ENCODE assay signal across 26 cellular contexts in genomic region chr5:35354751-35355150, GRCh38.
A peak's percentile ranks its signal among the peaks of the same experiment; 100 is the strongest.
DNase-seq lines count a peak whose midpoint lies in the region; ATAC-seq and TF ChIP-seq lines count a peak whose summit lies in the region.
"Had no signal": no experiment of that assay in that cellular context is flagged by ENCODE, and none has a peak within 500 bp of the region (broad histone marks: within the 10 kb centered on the region; RNA-seq: fewer than 3 reads in every experiment).

No MANE protein-coding gene starts in this region.

- no peaks in the 10 kb centered on the region for H3K36me3 ChIP-seq in testis (ENCODE audit: low read depth, missing control alignments)
- H3K36me3 ChIP-seq: adrenal gland, neutrophil had no signal

- H3K27me3 ChIP-seq in foreskin keratinocyte (no peaks in the 10 kb centered on the region), testis (no peaks in the 10 kb centered on the region)
- H3K27me3 ChIP-seq: adrenal gland, neutrophil had no signal

- no peaks in the 10 kb centered on the region for H3K9me3 ChIP-seq in testis
- H3K9me3 ChIP-seq: adrenal gland, neutrophil had no signal

- intact Hi-C loops in testis (cut with DNase I; ENCODE audit: low total_unique reads): no loop called here

- WGBS in testis, 2 donors: 20 to 43% methylated on average over 3 of the region's 3 CpGs

- TF ChIP-seq CTCF in foreskin keratinocyte (conservative IDR thresholded peaks at IDR 0.05) (no peak), testis (IDR thresholded peaks at IDR 0.05) (no peak)

- no peak for TF ChIP-seq POLR2A in testis (IDR thresholded peaks at IDR 0.05)

- H3K4me1 ChIP-seq in foreskin keratinocyte (no peaks in the 10 kb centered on the region), testis (no peaks in the 10 kb centered on the region)
- H3K4me1 ChIP-seq: adrenal gland had no signal

- H3K27ac ChIP-seq in foreskin keratinocyte: no peak overlapping the region
- H3K27ac ChIP-seq in testis: no peak overlapping the region
- H3K27ac ChIP-seq: adrenal gland, KMS-11, neutrophil had no signal

- peak; percentile 95 for ATAC-seq in foreskin keratinocyte
- ATAC-seq in GM18870 (IDR thresholded peaks at IDR 0.05; ENCODE audit: unreplicated experiment): no peak
- no peak for ATAC-seq in HG02678 (IDR thresholded peaks at IDR 0.05; ENCODE audit: unreplicated experiment)

- DNase-seq in ELF-1 (ENCODE audit: low read depth, low spot score): peak; percentile 44
- DNase-seq in NCI-H226: peak; percentile 20
- DNase-seq in foreskin keratinocyte: peak in 1 of 2 donors; percentile 46
- peak; percentile 24 for DNase-seq in testis
- DNase-seq in NCI-H2196 treated with DMSO at 0.1 percent for 48 hours (lab: John Stamatoyannopoulos, UW; ENCODE audit: unreplicated experiment): no peak
- DNase-seq: activated CD4-positive, alpha-beta T cell treated with anti-CD3 and anti-CD28 coated beads for 4 hours; activated naive CD4-positive, alpha-beta T cell; activated T-cell treated with anti-CD3 and anti-CD28 coated beads, Interleukin-2, amount 50 U/mL, for 24 hours; adrenal gland; CD4-positive, CD25-positive, alpha-beta regulatory T cell; cortex of kidney; DMS 273 treated with DMSO at 0.1 percent for 48 hours; endodermal cell; GDM1; NCI-H1048; NCI-H187; NCI-H2171 treated with DMSO at 0.1 percent for 48 hours; NCI-H69; RPMI8226; small intestine; stimulated activated CD4-positive, alpha-beta T cell treated with anti-CD3 and anti-CD28 coated beads, Interleukin-2, amount 100 ng/mL, for 24 hours; substantia nigra had no signal

- H3K4me3 ChIP-seq in testis: no peak overlapping the region
- H3K4me3 ChIP-seq: adrenal gland had no signal
